ENCODE assay signal across 8 cellular contexts in the genomic region with DNA sequence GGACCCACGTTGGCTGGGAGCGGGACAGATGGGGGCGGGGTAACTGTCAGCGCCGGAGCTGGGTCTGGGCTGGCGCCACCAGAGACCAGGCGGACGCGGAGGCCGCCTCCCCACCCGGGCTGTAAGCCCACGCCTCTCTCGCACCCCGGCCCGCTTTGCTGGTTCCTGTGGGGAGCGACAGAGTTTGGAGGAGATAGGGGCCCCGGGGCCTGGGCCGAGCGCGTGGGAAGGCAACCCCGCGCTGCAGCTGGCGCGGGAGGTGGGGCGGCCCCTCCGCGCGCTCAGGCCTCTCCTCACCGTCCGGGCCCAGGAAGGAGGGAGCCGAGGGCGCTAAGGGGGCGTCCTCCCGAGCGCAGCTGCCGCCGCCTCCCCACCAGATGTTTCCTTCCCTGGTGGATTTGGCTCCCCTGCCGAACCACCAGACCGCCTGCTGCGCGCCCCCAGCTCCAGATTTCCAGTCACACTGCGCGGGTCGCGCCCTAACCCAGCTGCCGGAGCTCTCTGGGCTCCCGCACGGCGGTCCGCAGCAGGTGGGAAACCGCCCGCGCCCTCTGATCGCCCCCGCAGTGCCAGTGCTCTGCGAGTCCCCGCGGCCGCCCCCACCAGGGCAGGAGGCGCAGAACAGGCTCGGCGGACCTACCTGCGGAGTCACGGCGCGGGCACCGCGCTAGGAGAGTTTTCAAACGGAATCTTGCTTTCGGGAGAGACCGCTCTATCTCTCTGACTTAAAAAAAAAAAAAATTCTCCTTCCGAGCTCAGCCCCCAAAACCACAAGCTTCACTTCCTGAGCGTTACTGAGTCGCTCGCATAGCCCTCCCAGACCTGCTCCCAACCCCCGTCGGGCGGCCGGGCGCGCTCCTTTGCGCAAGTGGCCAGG. TPM values are rescaled to one million over a fixed set of nuclear protein-coding genes. Genes with fewer than 3 reads are reported as not detected.
A peak's percentile ranks its signal among the peaks of the same experiment; 100 is the strongest.
DNase-seq lines count a peak whose midpoint lies in the region; ATAC-seq and TF ChIP-seq lines count a peak whose summit lies in the region.

No MANE protein-coding gene starts in this region.

- intact Hi-C loops in esophagus muscularis mucosa (cut with DNase I) (no loop called here), transverse colon (cut with DNase I; ENCODE audit: low total_unique reads) (no loop called here)

- WGBS in esophagus muscularis mucosa, result 2% methylated on average over 30 of the region's 82 CpGs
- WGBS in transverse colon (ENCODE audit: low coverage in 1 of 2), 2 donors, result 2% methylated on average over 50 of the region's 82 CpGs; no CpG with 5 or more reads in 1 of the 2 donors

- no peaks in the 10 kb centered on the region for H3K9me3 ChIP-seq in esophagus muscularis mucosa
- no peaks in the 10 kb centered on the region for H3K9me3 ChIP-seq in neutrophil
- no peaks in the 10 kb centered on the region for H3K9me3 ChIP-seq in transverse colon

- H3K27me3 ChIP-seq in esophagus muscularis mucosa, result peaks cover 20 to 86% (median 64%) of the 10 kb centered on the region in 4 donors
- H3K27me3 ChIP-seq in neutrophil, result no peaks in the 10 kb centered on the region
- peaks cover 92% of the 10 kb centered on the region for H3K27me3 ChIP-seq in transverse colon

- in situ Hi-C loops in transverse colon (cut with MboI; ENCODE audit: low pct_ligation_motif_present in 1 of 4, low pct_unique_long_range_greater_than_20kb in 1 of 4, low sequenced_read_pairs in 3 of 4), result no loop called here

- no peaks in the 10 kb centered on the region for H3K36me3 ChIP-seq in esophagus muscularis mucosa
- no peaks in the 10 kb centered on the region for H3K36me3 ChIP-seq in neutrophil
- no peaks in the 10 kb centered on the region for H3K36me3 ChIP-seq in transverse colon

- peak in 1 of 3 experiments; percentile 11 for TF ChIP-seq CTCF in esophagus muscularis mucosa (IDR thresholded peaks at IDR 0.05)
- TF ChIP-seq CTCF in neutrophil (IDR thresholded peaks at IDR 0.05), result peak; percentile 44
- peak in 4 of 5 experiments; percentile 27 to 46 (median 38) for TF ChIP-seq CTCF in transverse colon (IDR thresholded peaks at IDR 0.05)

- ATAC-seq in GM18907 (IDR thresholded peaks at IDR 0.05; ENCODE audit: unreplicated experiment) (peak; percentile 62), HG03108 (IDR thresholded peaks at IDR 0.05; ENCODE audit: unreplicated experiment) (peak; percentile 51)

- no peak for TF ChIP-seq POLR2A in esophagus muscularis mucosa (IDR thresholded peaks at IDR 0.05; ENCODE audit: low read depth)
- TF ChIP-seq POLR2A in transverse colon (IDR thresholded peaks at IDR 0.05), result peak; percentile 36

- no peak for TF ChIP-seq EP300 in esophagus muscularis mucosa (IDR thresholded peaks at IDR 0.05)
- no peak for TF ChIP-seq EP300 in transverse colon (IDR thresholded peaks at IDR 0.05; ENCODE audit: low read depth)

- DNase-seq in AML-193 (lab: John Stamatoyannopoulos, UW), result peak; percentile 85 to 87
- peak; percentile 44 for DNase-seq in NCI-H774 (lab: John Stamatoyannopoulos, UW)
- peak; percentile 77 to 83 (median 82) for DNase-seq in activated CD8-positive, alpha-beta memory T cell treated with anti-CD3 and anti-CD28 coated beads for 48 hours (ENCODE audit: low read depth in 2 of 3, low spot score in 2 of 3)
- no peak for DNase-seq in esophagus muscularis mucosa (ENCODE audit: extremely low spot score)
- peak; percentile 82 for DNase-seq in transverse colon

- H3K4me1 ChIP-seq in esophagus muscularis mucosa, result peaks cover 50 to 65% (median 64%) of the 10 kb centered on the region in 4 donors
- peaks cover 31 to 52% of the 10 kb centered on the region in 2 experiments for H3K4me1 ChIP-seq in neutrophil (ENCODE audit: control insufficient read depth in 1 of 2, insufficient read depth in 1 of 2, low read depth in 1 of 2, low read length in 1 of 2)
- H3K4me1 ChIP-seq in transverse colon, result peaks cover 12 to 66% (median 63%) of the 10 kb centered on the region in 4 donors

- H3K4me3 ChIP-seq in esophagus muscularis mucosa (peak overlapping the region; percentile 48 to 57 (median 54)), neutrophil (ENCODE audit: low read depth in 1 of 2, low read length in 1 of 2) (peak overlapping the region; percentile 84 to 90), transverse colon (peak overlapping the region; percentile 27 to 64 (median 44))

- H3K27ac ChIP-seq in esophagus muscularis mucosa (replicated peaks in 1 of 4) (peak overlapping the region in 2 of 4 donors; percentile 1 to 19), neutrophil (peak overlapping the region; percentile 79), transverse colon (peak overlapping the region; percentile 71 to 82 (median 74))

RNA-seq across cellular contexts. Expression of a gene that starts 1.1 kb away (rescaled TPM):
- total RNA-seq in esophagus muscularis mucosa (1 to 10 TPM in 1 of 4 donors, under 1 TPM in 3; 0.32 to 3.3 (median 0.81) TPM), transverse colon (10 to 100 TPM in 1 of 4 donors, 1 to 10 TPM in 3; 4.5 to 15.7 (median 9.2) TPM)
